Comparison of ENCODE assay signal across 18 cellular contexts in genomic region chr3:14494279-14494972, GRCh38. TPM values are rescaled to one million over a fixed set of nuclear protein-coding genes. Genes with fewer than 3 reads are reported as not detected.
"Had no signal": no experiment of that assay in that cellular context is flagged by ENCODE, and none has a peak within 500 bp of the region (broad histone marks: within the 10 kb centered on the region; RNA-seq: fewer than 3 reads in every experiment).

No MANE protein-coding gene starts in this region.

- H3K4me3 ChIP-seq: heart left ventricle, testis, tibial nerve had no signal

- H3K27ac ChIP-seq: heart left ventricle, tibial nerve had no signal

- H3K9me3 Mint-ChIP-seq: stimulated activated naive B cell treated with anti-CD40 and anti-IgM and Interleukin-4, amounts not matched to agents 10 μg/mL and 1 μg/mL and 100 μg/mL, for 72 hours; stimulated activated naive CD8-positive, alpha-beta T cell treated with anti-CD3 and anti-CD28 coated beads, Interleukin-15, amount 100 ng/mL, for 72 hours had no signal

- H3K9me3 ChIP-seq: testis, tibial nerve had no signal

- ATAC-seq: esophagus mucosa; left lobe of liver; naive thymus-derived CD4-positive, alpha-beta T cell; right cardiac atrium; stimulated activated naive B cell treated with anti-CD40 and anti-IgM and Interleukin-4, amounts not matched to agents 10 μg/mL and 1 μg/mL and 100 μg/mL, for 72 hours; stimulated activated naive CD8-positive, alpha-beta T cell treated with anti-CD3 and anti-CD28 coated beads, Interleukin-15, amount 100 ng/mL, for 72 hours had no signal

- H3K4me3 Mint-ChIP-seq: naive thymus-derived CD4-positive, alpha-beta T cell; stimulated activated naive B cell treated with anti-CD40 and anti-IgM and Interleukin-4, amounts not matched to agents 10 μg/mL and 1 μg/mL and 100 μg/mL, for 72 hours; stimulated activated naive CD8-positive, alpha-beta T cell treated with anti-CD3 and anti-CD28 coated beads, Interleukin-15, amount 100 ng/mL, for 72 hours had no signal

- H3K27me3 ChIP-seq: heart left ventricle, testis, tibial nerve had no signal

- H3K4me1 Mint-ChIP-seq: naive thymus-derived CD4-positive, alpha-beta T cell; stimulated activated naive B cell treated with anti-CD40 and anti-IgM and Interleukin-4, amounts not matched to agents 10 μg/mL and 1 μg/mL and 100 μg/mL, for 72 hours; stimulated activated naive CD8-positive, alpha-beta T cell treated with anti-CD3 and anti-CD28 coated beads, Interleukin-15, amount 100 ng/mL, for 72 hours had no signal

- H3K27ac Mint-ChIP-seq: progenitor cell of endocrine pancreas; stimulated activated naive B cell treated with anti-CD40 and anti-IgM and Interleukin-4, amounts not matched to agents 10 μg/mL and 1 μg/mL and 100 μg/mL, for 72 hours had no signal

- H3K4me1 ChIP-seq: heart left ventricle, tibial nerve had no signal

- DNase-seq: central memory CD4-positive, alpha-beta T cell; effector memory CD4-positive, alpha-beta T cell; hippocampal formation; kidney glomerular epithelial cell; mammary epithelial cell; naive thymus-derived CD4-positive, alpha-beta T cell; right cardiac atrium; stimulated activated CD4-positive, alpha-beta T cell treated with anti-CD3 and anti-CD28 coated beads, Interleukin-1b, Interleukin-23, amount 100 ng/mL, for 48 hours; stimulated activated CD4-positive, alpha-beta T cell treated with anti-CD3 and anti-CD28 coated beads, Interleukin-4, amount 100 ng/mL, for 4 hours; stimulated activated naive B cell treated with anti-CD40 and anti-IgM and Interleukin-4, amounts not matched to agents 10 μg/mL and 1 μg/mL and 100 μg/mL, for 72 hours; stimulated activated naive CD8-positive, alpha-beta T cell treated with anti-CD3 and anti-CD28 coated beads, Interleukin-15, amount 100 ng/mL, for 72 hours had no signal

RNA-seq across cellular contexts. Expression of gene GRIP2, which starts 45.7 kb away (rescaled TPM):
- total RNA-seq: mononuclear cell; naive thymus-derived CD4-positive, alpha-beta T cell had no signal
